In the genomic region with DNA sequence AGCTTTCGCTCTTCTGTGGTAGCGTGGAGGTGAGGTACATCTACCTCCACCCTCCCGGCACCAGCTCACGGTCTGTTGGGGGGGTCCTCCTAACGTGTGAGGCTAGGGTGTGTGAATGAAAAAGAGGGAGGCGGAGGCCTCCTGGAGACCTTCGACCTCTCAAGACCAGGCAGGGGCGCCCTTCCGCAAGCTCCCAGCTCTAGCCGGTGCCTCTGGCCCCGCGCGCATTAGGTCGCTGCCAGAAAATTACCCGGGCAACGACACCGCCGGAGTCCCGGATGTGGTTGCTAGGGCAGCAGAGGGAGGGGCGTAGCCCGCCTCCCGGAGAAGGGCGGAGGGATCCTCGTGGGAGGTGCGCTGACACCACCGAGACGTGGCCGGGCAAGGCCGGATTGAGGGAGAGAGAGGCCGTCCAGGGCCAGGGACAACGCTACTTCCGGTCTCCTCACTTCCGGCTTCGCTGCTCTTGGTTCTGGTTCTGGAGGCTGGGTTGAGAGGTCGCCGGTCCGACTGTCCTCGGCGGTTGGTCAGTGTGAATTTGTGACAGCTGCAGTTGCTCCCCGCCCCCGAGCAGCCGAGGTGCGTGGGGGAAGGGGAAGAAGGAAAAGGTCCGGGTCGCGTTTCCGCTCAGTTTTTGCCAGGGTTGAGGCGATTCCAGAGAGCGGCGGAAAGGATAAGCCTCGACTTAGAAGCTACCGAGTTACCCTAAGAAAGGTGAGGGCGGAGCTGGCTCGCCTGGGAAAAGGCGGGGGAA, we compare ENCODE assay signal across 1 cellular context.
A peak's percentile ranks its signal among the peaks of the same experiment; 100 is the strongest.
TF ChIP-seq lines count a peak whose summit lies in the region.

A gene with protein sequence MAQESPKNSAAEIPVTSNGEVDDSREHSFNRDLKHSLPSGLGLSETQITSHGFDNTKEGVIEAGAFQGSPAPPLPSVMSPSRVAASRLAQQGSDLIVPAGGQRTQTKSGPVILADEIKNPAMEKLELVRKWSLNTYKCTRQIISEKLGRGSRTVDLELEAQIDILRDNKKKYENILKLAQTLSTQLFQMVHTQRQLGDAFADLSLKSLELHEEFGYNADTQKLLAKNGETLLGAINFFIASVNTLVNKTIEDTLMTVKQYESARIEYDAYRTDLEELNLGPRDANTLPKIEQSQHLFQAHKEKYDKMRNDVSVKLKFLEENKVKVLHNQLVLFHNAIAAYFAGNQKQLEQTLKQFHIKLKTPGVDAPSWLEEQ (plus strand): TSS at position 442 of the 754 bp plus-strand sequence. CDS start 49,680 bp downstream, outside the sequence.
A gene (minus strand): TSS at position 218 of the 754 bp plus-strand sequence. CDS start 8,726 bp downstream, outside the sequence.

TF ChIP-seq in HepG2, 621 proteins besides CTCF, POLR2A, EP300 and RAD21 (continued from another document and continues in another):
- no peak for TF ChIP-seq SOX13 (IDR thresholded peaks at IDR 0.05)
- peak in 1 of 2 experiments; percentile 8; a peak in 2 of 4 replicates for TF ChIP-seq SOX13 (CRISPR knock-in tag; conservative IDR thresholded peaks at IDR 0.05 in 1 of 2, IDR thresholded peaks at IDR 0.05 in 1 of 2)
- TF ChIP-seq, protein P1, sequence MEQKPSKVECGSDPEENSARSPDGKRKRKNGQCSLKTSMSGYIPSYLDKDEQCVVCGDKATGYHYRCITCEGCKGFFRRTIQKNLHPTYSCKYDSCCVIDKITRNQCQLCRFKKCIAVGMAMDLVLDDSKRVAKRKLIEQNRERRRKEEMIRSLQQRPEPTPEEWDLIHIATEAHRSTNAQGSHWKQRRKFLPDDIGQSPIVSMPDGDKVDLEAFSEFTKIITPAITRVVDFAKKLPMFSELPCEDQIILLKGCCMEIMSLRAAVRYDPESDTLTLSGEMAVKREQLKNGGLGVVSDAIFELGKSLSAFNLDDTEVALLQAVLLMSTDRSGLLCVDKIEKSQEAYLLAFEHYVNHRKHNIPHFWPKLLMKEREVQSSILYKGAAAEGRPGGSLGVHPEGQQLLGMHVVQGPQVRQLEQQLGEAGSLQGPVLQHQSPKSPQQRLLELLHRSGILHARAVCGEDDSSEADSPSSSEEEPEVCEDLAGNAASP (CRISPR knock-in tag; IDR thresholded peaks at IDR 0.05; ENCODE audit: borderline replicate concordance) = 0 out of 2 replicates have a peak, but pooled peaks have one; percentile 43
- TF ChIP-seq ERF (CRISPR knock-in tag; IDR thresholded peaks at IDR 0.05) = no peak; the same call in 1 of the 2 replicates
- TF ChIP-seq TEAD3 (CRISPR knock-in tag; optimal IDR thresholded peaks at IDR 0.05; ENCODE audit: borderline replicate concordance) = peak; percentile 14
- TF ChIP-seq, protein P2, sequence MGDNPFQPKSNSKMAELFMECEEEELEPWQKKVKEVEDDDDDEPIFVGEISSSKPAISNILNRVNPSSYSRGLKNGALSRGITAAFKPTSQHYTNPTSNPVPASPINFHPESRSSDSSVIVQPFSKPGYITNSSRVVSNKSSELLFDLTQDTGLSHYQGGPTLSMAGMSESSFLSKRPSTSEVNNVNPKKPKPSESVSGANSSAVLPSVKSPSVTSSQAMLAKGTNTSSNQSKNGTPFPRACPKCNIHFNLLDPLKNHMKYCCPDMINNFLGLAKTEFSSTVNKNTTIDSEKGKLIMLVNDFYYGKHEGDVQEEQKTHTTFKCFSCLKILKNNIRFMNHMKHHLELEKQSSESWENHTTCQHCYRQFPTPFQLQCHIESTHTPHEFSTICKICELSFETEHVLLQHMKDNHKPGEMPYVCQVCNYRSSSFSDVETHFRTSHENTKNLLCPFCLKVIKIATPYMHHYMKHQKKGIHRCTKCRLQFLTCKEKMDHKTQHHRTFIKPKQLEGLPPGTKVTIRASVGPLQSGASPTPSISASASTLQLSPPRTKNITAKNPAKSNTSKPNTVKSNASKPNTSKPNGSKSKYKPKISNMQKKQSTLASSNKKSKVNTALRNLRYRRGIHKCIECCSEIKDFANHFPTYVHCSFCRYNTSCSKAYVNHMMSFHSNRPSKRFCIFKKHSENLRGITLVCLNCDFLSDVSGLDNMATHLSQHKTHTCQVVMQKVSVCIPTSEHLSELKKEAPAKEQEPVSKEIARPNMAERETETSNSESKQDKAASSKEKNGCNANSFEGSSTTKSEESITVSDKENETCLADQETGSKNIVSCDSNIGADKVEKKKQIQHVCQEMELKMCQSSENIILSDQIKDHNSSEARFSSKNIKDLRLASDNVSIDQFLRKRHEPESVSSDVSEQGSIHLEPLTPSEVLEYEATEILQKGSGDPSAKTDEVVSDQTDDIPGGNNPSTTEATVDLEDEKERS (CRISPR knock-in tag; IDR thresholded peaks at IDR 0.05) = no peak; the same call in 1 of the 2 replicates
- TF ChIP-seq ZBTB7B (CRISPR knock-in tag; IDR thresholded peaks at IDR 0.05) = no peak
- no peak for TF ChIP-seq KAT2B (IDR thresholded peaks at IDR 0.05; ENCODE audit: borderline replicate concordance, low read depth, low read length)
- TF ChIP-seq, protein P3, sequence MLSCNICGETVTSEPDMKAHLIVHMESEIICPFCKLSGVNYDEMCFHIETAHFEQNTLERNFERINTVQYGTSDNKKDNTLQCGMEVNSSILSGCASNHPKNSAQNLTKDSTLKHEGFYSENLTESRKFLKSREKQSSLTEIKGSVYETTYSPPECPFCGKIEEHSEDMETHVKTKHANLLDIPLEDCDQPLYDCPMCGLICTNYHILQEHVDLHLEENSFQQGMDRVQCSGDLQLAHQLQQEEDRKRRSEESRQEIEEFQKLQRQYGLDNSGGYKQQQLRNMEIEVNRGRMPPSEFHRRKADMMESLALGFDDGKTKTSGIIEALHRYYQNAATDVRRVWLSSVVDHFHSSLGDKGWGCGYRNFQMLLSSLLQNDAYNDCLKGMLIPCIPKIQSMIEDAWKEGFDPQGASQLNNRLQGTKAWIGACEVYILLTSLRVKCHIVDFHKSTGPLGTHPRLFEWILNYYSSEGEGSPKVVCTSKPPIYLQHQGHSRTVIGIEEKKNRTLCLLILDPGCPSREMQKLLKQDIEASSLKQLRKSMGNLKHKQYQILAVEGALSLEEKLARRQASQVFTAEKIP (CRISPR knock-in tag; IDR thresholded peaks at IDR 0.05; ENCODE audit: borderline replicate concordance) = no peak
- TF ChIP-seq IKZF4 (CRISPR knock-in tag; IDR thresholded peaks at IDR 0.05; ENCODE audit: borderline replicate concordance, low read depth, not compliant biosample characterization) = peak; percentile 43
- peak; percentile 71; the same call in 1 of the 2 replicates for TF ChIP-seq FOXJ3 (CRISPR knock-in tag; IDR thresholded peaks at IDR 0.05; ENCODE audit: borderline replicate concordance)
- no peak for TF ChIP-seq TRIM24 (CRISPR knock-in tag; IDR thresholded peaks at IDR 0.05)
- 0 out of 2 replicates have a peak, but pooled peaks have one; percentile 47 for TF ChIP-seq PAX8 (CRISPR knock-in tag; IDR thresholded peaks at IDR 0.05; ENCODE audit: borderline replicate concordance)
- TF ChIP-seq ZNF652 (CRISPR knock-in tag; IDR thresholded peaks at IDR 0.05; ENCODE audit: borderline replicate concordance, low read depth) = no peak
- TF ChIP-seq SNRNP70 (IDR thresholded peaks at IDR 0.05; ENCODE audit: low read depth, low read length) = no peak
- 0 out of 2 replicates have a peak, but pooled peaks have one; percentile 27 for TF ChIP-seq ZNF839 (CRISPR knock-in tag; IDR thresholded peaks at IDR 0.05; ENCODE audit: borderline replicate concordance)
- TF ChIP-seq, protein P4, sequence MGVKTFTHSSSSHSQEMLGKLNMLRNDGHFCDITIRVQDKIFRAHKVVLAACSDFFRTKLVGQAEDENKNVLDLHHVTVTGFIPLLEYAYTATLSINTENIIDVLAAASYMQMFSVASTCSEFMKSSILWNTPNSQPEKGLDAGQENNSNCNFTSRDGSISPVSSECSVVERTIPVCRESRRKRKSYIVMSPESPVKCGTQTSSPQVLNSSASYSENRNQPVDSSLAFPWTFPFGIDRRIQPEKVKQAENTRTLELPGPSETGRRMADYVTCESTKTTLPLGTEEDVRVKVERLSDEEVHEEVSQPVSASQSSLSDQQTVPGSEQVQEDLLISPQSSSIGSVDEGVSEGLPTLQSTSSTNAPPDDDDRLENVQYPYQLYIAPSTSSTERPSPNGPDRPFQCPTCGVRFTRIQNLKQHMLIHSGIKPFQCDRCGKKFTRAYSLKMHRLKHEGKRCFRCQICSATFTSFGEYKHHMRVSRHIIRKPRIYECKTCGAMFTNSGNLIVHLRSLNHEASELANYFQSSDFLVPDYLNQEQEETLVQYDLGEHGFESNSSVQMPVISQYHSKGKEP (CRISPR knock-in tag; IDR thresholded peaks at IDR 0.05) = no peak
- TF ChIP-seq, protein P5, sequence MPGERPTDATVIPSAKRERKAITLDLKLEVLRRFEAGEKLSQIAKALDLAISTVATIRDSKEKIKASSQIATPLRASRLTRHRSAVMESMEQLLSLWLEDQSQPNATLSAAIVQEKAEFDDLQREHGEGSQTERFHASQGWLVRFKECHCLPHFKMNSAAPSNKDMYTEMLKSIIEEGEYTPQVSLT (CRISPR knock-in tag; IDR thresholded peaks at IDR 0.05; ENCODE audit: borderline replicate concordance, low read depth) = no peak
- TF ChIP-seq HMGA1 (CRISPR knock-in tag; conservative IDR thresholded peaks at IDR 0.05) = no peak
- no peak for TF ChIP-seq TGIF2 (CRISPR knock-in tag; IDR thresholded peaks at IDR 0.05)
- TF ChIP-seq CBX1 (IDR thresholded peaks at IDR 0.05; ENCODE audit: low read depth) = no peak
- no peak for TF ChIP-seq CAMTA2 (CRISPR knock-in tag; IDR thresholded peaks at IDR 0.05; ENCODE audit: borderline replicate concordance)
- TF ChIP-seq, protein P6, sequence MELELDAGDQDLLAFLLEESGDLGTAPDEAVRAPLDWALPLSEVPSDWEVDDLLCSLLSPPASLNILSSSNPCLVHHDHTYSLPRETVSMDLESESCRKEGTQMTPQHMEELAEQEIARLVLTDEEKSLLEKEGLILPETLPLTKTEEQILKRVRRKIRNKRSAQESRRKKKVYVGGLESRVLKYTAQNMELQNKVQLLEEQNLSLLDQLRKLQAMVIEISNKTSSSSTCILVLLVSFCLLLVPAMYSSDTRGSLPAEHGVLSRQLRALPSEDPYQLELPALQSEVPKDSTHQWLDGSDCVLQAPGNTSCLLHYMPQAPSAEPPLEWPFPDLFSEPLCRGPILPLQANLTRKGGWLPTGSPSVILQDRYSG (CRISPR knock-in tag; IDR thresholded peaks at IDR 0.05) = no peak
- TF ChIP-seq, protein P7, sequence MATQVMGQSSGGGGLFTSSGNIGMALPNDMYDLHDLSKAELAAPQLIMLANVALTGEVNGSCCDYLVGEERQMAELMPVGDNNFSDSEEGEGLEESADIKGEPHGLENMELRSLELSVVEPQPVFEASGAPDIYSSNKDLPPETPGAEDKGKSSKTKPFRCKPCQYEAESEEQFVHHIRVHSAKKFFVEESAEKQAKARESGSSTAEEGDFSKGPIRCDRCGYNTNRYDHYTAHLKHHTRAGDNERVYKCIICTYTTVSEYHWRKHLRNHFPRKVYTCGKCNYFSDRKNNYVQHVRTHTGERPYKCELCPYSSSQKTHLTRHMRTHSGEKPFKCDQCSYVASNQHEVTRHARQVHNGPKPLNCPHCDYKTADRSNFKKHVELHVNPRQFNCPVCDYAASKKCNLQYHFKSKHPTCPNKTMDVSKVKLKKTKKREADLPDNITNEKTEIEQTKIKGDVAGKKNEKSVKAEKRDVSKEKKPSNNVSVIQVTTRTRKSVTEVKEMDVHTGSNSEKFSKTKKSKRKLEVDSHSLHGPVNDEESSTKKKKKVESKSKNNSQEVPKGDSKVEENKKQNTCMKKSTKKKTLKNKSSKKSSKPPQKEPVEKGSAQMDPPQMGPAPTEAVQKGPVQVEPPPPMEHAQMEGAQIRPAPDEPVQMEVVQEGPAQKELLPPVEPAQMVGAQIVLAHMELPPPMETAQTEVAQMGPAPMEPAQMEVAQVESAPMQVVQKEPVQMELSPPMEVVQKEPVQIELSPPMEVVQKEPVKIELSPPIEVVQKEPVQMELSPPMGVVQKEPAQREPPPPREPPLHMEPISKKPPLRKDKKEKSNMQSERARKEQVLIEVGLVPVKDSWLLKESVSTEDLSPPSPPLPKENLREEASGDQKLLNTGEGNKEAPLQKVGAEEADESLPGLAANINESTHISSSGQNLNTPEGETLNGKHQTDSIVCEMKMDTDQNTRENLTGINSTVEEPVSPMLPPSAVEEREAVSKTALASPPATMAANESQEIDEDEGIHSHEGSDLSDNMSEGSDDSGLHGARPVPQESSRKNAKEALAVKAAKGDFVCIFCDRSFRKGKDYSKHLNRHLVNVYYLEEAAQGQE (IDR thresholded peaks at IDR 0.05; ENCODE audit: borderline replicate concordance in 1 of 2, low read depth in 1 of 2, low read length in 2 of 2) = peak in 1 of 2 experiments; percentile 52; a peak in 1 of 4 replicates
- peak; percentile 68; the same call in 1 of the 2 replicates for TF ChIP-seq ISL2 (CRISPR knock-in tag; IDR thresholded peaks at IDR 0.05)
- peak; percentile 55 for TF ChIP-seq HDAC2 (CRISPR knock-in tag; IDR thresholded peaks at IDR 0.05)
- no peak; the same call in 1 of the 2 replicates for TF ChIP-seq ZNF709 (CRISPR knock-in tag; IDR thresholded peaks at IDR 0.05)
- TF ChIP-seq ZNF550 (CRISPR knock-in tag; IDR thresholded peaks at IDR 0.05; ENCODE audit: borderline replicate concordance) = 0 out of 2 replicates have a peak, but pooled peaks have one; percentile 73
- TF ChIP-seq FOSL2 (CRISPR knock-in tag; IDR thresholded peaks at IDR 0.05) = no peak
- TF ChIP-seq, protein P8, sequence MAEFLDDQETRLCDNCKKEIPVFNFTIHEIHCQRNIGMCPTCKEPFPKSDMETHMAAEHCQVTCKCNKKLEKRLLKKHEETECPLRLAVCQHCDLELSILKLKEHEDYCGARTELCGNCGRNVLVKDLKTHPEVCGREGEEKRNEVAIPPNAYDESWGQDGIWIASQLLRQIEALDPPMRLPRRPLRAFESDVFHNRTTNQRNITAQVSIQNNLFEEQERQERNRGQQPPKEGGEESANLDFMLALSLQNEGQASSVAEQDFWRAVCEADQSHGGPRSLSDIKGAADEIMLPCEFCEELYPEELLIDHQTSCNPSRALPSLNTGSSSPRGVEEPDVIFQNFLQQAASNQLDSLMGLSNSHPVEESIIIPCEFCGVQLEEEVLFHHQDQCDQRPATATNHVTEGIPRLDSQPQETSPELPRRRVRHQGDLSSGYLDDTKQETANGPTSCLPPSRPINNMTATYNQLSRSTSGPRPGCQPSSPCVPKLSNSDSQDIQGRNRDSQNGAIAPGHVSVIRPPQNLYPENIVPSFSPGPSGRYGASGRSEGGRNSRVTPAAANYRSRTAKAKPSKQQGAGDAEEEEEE (CRISPR knock-in tag; IDR thresholded peaks at IDR 0.05; ENCODE audit: borderline replicate concordance) = 0 out of 2 replicates have a peak, but pooled peaks have one; percentile 38
